Comparison of ENCODE assay signal across 12 cellular contexts in the genomic region with DNA sequence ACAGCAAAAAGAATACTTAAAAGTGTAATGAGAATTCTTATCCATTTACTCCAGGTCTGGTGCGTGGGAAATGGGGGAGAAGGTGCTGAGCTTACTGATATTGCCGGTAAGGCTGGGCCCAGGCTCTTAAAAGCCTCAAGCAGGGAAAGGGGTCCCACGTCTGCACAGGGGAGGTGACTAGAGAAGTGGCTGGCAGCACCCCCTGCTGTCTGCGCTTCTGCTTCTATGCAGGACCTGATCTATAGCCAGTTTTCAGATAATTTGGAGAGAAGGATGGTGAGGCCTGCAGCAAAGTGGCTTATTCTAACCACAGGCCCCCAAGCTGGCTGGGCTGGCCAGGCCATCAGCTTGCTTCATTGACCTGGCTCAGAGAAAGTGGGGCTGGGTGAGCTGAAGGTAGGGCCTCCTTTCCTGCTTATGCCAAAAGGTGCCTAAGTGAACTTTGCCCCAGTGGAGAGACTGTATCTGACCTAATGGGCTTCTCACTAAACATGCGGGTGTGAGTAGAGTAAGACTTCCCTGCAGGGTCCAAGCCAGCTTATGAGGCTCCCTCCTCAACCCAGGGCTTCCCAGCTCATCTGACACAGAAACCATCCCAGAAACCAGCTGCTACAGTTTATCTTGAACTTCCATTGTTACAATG. TPM values are rescaled to one million over a fixed set of nuclear protein-coding genes. Genes with fewer than 3 reads are reported as not detected.
A peak's percentile ranks its signal among the peaks of the same experiment; 100 is the strongest.
DNase-seq lines count a peak whose midpoint lies in the region; ATAC-seq and TF ChIP-seq lines count a peak whose summit lies in the region.
"Had no signal": no experiment of that assay in that cellular context is flagged by ENCODE, and none has a peak within 500 bp of the region (broad histone marks: within the 10 kb centered on the region; RNA-seq: fewer than 3 reads in every experiment).

No MANE protein-coding gene starts in this region.

- no peaks in the 10 kb centered on the region for H3F3A ChIP-seq in neural progenitor cell (ENCODE audit: low read depth)

- no peaks in the 10 kb centered on the region for H4K20me1 ChIP-seq in neural progenitor cell (ENCODE audit: low read depth)

- H3K9me3 Mint-ChIP-seq in neural progenitor cell: no peaks in the 10 kb centered on the region
- H3K9me3 Mint-ChIP-seq in activated T-helper 2 cell treated with anti-CD3 and anti-CD28 coated beads, Interferon-gamma antibody, Interleukin-2, Interleukin-4, amounts not matched to agents 10 μg/mL and 5 μg/mL and 100 μg/mL, durations not matched to agents 14 hours and 24 hours and 36 hours: no peaks in the 10 kb centered on the region

- TF ChIP-seq CTCF in RWPE1 (conservative IDR thresholded peaks at IDR 0.05; ENCODE audit: low read depth) (no peak), neural progenitor cell (IDR thresholded peaks at IDR 0.05) (peak; percentile 30)

- no peak overlapping the region for H3K9ac ChIP-seq in neural progenitor cell

- H3K27ac ChIP-seq in RWPE1 (0 out of 2 replicates have a peak overlapping the region, but pooled peaks have one; percentile 9), neural progenitor cell (no peak overlapping the region)
- H3K27ac ChIP-seq: pancreas had no signal

- H3K4me3 Mint-ChIP-seq in neural progenitor cell: no peak overlapping the region
- H3K4me3 Mint-ChIP-seq in activated T-helper 2 cell treated with anti-CD3 and anti-CD28 coated beads, Interferon-gamma antibody, Interleukin-2, Interleukin-4, amounts not matched to agents 10 μg/mL and 5 μg/mL and 100 μg/mL, durations not matched to agents 14 hours and 24 hours and 36 hours (ENCODE audit: low read depth): no peak overlapping the region

- CTCF ChIA-PET in RWPE1 (lab: Yijun Ruan, JAX): no interaction called here

- H3K4me1 Mint-ChIP-seq in neural progenitor cell: peaks cover 15% of the 10 kb centered on the region
- H3K4me1 Mint-ChIP-seq in activated T-helper 2 cell treated with anti-CD3 and anti-CD28 coated beads, Interferon-gamma antibody, Interleukin-2, Interleukin-4, amounts not matched to agents 10 μg/mL and 5 μg/mL and 100 μg/mL, durations not matched to agents 14 hours and 24 hours and 36 hours (ENCODE audit: low read depth): peaks cover 9% of the 10 kb centered on the region

- peaks cover 8% of the 10 kb centered on the region for H3K27me3 Mint-ChIP-seq in neural progenitor cell (ENCODE audit: insufficient read depth, low read depth)
- H3K27me3 Mint-ChIP-seq in activated T-helper 2 cell treated with anti-CD3 and anti-CD28 coated beads, Interferon-gamma antibody, Interleukin-2, Interleukin-4, amounts not matched to agents 10 μg/mL and 5 μg/mL and 100 μg/mL, durations not matched to agents 14 hours and 24 hours and 36 hours (ENCODE audit: low read depth): peaks cover 3% of the 10 kb centered on the region

- no peak for ATAC-seq in GM21825 (IDR thresholded peaks at IDR 0.05; ENCODE audit: unreplicated experiment)
- ATAC-seq: pancreas had no signal

- no peaks in the 10 kb centered on the region for H3K9me3 ChIP-seq in neural progenitor cell (ENCODE audit: low read depth)
- H3K9me3 ChIP-seq: HAP-1, pancreas had no signal

- peak; percentile 15 for DNase-seq in GDM1 (lab: John Stamatoyannopoulos, UW)
- no peak for DNase-seq in RWPE1 (ENCODE audit: low spot score)
- DNase-seq in activated naive CD4-positive, alpha-beta T cell treated with anti-CD3 and anti-CD28 coated beads, Interleukin-2, amount 50 U/mL, for 16 hours: peak; percentile 40
- DNase-seq in neural progenitor cell (ENCODE audit: low spot score): peak; percentile 50
- DNase-seq in activated T-helper 2 cell treated with anti-CD3 and anti-CD28 coated beads, Interferon-gamma antibody, Interleukin-2, Interleukin-4, amounts not matched to agents 10 μg/mL and 5 μg/mL and 100 μg/mL, durations not matched to agents 14 hours and 24 hours and 36 hours (ENCODE audit: low spot score): no peak
- no peak for DNase-seq in NCI-H524 treated with DMSO at 0.1 percent for 48 hours (lab: John Stamatoyannopoulos, UW)
- no peak for DNase-seq in AG20443 (ENCODE audit: low spot score)
- DNase-seq: effector CD4-positive, alpha-beta T cell; pancreas; SIG-M5 had no signal

- no peak overlapping the region for H3K4me2 ChIP-seq in neural progenitor cell

- H3K27ac Mint-ChIP-seq in neural progenitor cell: no peak overlapping the region
- H3K27ac Mint-ChIP-seq in activated T-helper 2 cell treated with anti-CD3 and anti-CD28 coated beads, Interferon-gamma antibody, Interleukin-2, Interleukin-4, amounts not matched to agents 10 μg/mL and 5 μg/mL and 100 μg/mL, durations not matched to agents 14 hours and 24 hours and 36 hours: no peak overlapping the region

- no peaks in the 10 kb centered on the region for H3K79me2 ChIP-seq in neural progenitor cell (ENCODE audit: low read depth)

- POLR2A ChIA-PET in RWPE1 (lab: Yijun Ruan, JAX; ENCODE audit: low non-redundant PET): no interaction called here

- intact Hi-C loops in activated T-helper 2 cell treated with anti-CD3 and anti-CD28 coated beads, Interferon-gamma antibody, Interleukin-2, Interleukin-4, amounts not matched to agents 10 μg/mL and 5 μg/mL and 100 μg/mL, durations not matched to agents 14 hours and 24 hours and 36 hours (cut with micrococcal nuclease): no loop called here

- no peak overlapping the region for H3K4me3 ChIP-seq in neural progenitor cell
- H3K4me3 ChIP-seq: HAP-1, pancreas had no signal

- no peaks in the 10 kb centered on the region for H3K36me3 Mint-ChIP-seq in neural progenitor cell
- H3K36me3 Mint-ChIP-seq in activated T-helper 2 cell treated with anti-CD3 and anti-CD28 coated beads, Interferon-gamma antibody, Interleukin-2, Interleukin-4, amounts not matched to agents 10 μg/mL and 5 μg/mL and 100 μg/mL, durations not matched to agents 14 hours and 24 hours and 36 hours (ENCODE audit: low read depth): no peaks in the 10 kb centered on the region

- no peaks in the 10 kb centered on the region for H3K27me3 ChIP-seq in neural progenitor cell
- H3K27me3 ChIP-seq: pancreas had no signal

- H2AFZ ChIP-seq in neural progenitor cell (replicated peaks): peak overlapping the region; percentile 2

- no peaks in the 10 kb centered on the region for H3K4me1 ChIP-seq in neural progenitor cell
- H3K4me1 ChIP-seq: pancreas had no signal

- no peaks in the 10 kb centered on the region for H3K36me3 ChIP-seq in neural progenitor cell
- H3K36me3 ChIP-seq: HAP-1, pancreas had no signal

RNA-seq across cellular contexts. Expression of gene ATP1B3, which starts 30.9 kb away (rescaled TPM):
- 58.6 and 95.6 TPM in 2 replicates for total RNA-seq in neural progenitor cell (ENCODE audit: low replicate concordance)
- total RNA-seq in activated T-helper 2 cell treated with anti-CD3 and anti-CD28 coated beads, Interferon-gamma antibody, Interleukin-2, Interleukin-4, amounts not matched to agents 10 μg/mL and 5 μg/mL and 100 μg/mL, durations not matched to agents 14 hours and 24 hours and 36 hours: 206 and 217 TPM in 2 replicates

Comparison
In these comparisons a context has a peak if more than half of its experiments do, and no peak if none do; other contexts are left out.
1. DNase-seq: peak in GDM1 (single experiment), activated naive CD4-positive, alpha-beta T cell treated with anti-CD3 and anti-CD28 coated beads, Interleukin-2, amount 50 U/mL, for 16 hours (single experiment) and neural progenitor cell (single experiment); none in RWPE1 (single experiment), activated T-helper 2 cell treated with anti-CD3 and anti-CD28 coated beads, Interferon-gamma antibody, Interleukin-2, Interleukin-4, amounts not matched to agents 10 μg/mL and 5 μg/mL and 100 μg/mL, durations not matched to agents 14 hours and 24 hours and 36 hours (single experiment), NCI-H524 treated with DMSO at 0.1 percent for 48 hours (single experiment) and AG20443 (single experiment).